32 cellular contexts compared by ENCODE assay signal in the genomic region with DNA sequence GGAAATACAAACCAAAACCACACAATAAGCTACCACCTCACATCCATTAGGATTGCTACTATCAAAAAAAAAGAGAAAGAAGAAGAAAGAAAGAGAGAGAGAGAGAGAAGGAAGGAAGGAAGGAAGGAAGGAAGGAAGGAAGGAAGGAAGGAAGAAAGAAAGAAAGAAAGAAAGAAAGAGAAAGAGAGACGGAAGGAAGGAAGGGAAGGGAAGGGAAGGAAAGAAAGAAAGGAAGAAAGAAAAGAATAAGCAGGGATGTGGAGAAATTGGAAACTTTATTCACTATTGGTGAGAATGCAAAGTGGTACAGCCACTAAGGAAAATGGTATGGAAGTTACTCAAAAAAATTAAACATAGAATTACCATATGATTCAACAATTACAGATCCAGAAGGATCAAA.
"Had no signal": no experiment of that assay in that cellular context is flagged by ENCODE, and none has a peak within 500 bp of the region (broad histone marks: within the 10 kb centered on the region; RNA-seq: fewer than 3 reads in every experiment).

No MANE protein-coding gene starts in this region.

- H3K36me3 Mint-ChIP-seq: neural progenitor cell; stimulated activated memory B cell treated with anti-CD40 and anti-IgM and Interleukin-4, amounts not matched to agents 10 μg/mL and 1 μg/mL and 100 μg/mL, for 72 hours had no signal

- H3K4me2 ChIP-seq: neural progenitor cell, smooth muscle cell had no signal

- H3K27me3 Mint-ChIP-seq: stimulated activated memory B cell treated with anti-CD40 and anti-IgM and Interleukin-4, amounts not matched to agents 10 μg/mL and 1 μg/mL and 100 μg/mL, for 72 hours had no signal

- H3K27ac ChIP-seq: neural progenitor cell, ovary, parathyroid adenoma, psoas muscle, skin epidermis, spleen, suprapubic skin, testis, tibial artery, transverse colon, upper lobe of right lung, uterus had no signal

- H3K9ac ChIP-seq: neural progenitor cell, parathyroid adenoma had no signal

- H3K79me2 ChIP-seq: parathyroid adenoma had no signal

- H3K27ac Mint-ChIP-seq: naive thymus-derived CD4-positive, alpha-beta T cell; natural killer cell; nephron; neural progenitor cell; progenitor cell of endocrine pancreas; stimulated activated memory B cell treated with anti-CD40 and anti-IgM and Interleukin-4, amounts not matched to agents 10 μg/mL and 1 μg/mL and 100 μg/mL, for 72 hours; stimulated activated naive CD8-positive, alpha-beta T cell treated with anti-CD3 and anti-CD28 coated beads, Interleukin-15, amount 100 ng/mL, for 72 hours; type B pancreatic cell had no signal

- H3K4me1 Mint-ChIP-seq: nephron; stimulated activated memory B cell treated with anti-CD40 and anti-IgM and Interleukin-4, amounts not matched to agents 10 μg/mL and 1 μg/mL and 100 μg/mL, for 72 hours had no signal

- ATAC-seq: naive thymus-derived CD4-positive, alpha-beta T cell; natural killer cell; psoas muscle; right cardiac atrium; sciatic nerve; stimulated activated memory B cell treated with anti-CD40 and anti-IgM and Interleukin-4, amounts not matched to agents 10 μg/mL and 1 μg/mL and 100 μg/mL, for 72 hours; stimulated activated naive CD8-positive, alpha-beta T cell treated with anti-CD3 and anti-CD28 coated beads, Interleukin-15, amount 100 ng/mL, for 72 hours; stimulated activated naive CD8-positive, alpha-beta T cell treated with anti-CD3 and anti-CD28 coated beads, Interleukin-15, Interleukin-2, amounts not matched to agents 100 U/mL and 50 U/mL, for 24 hours; upper lobe of right lung had no signal

- H2AFZ ChIP-seq: neural progenitor cell, parathyroid adenoma had no signal

- H3K9me3 Mint-ChIP-seq: nephron had no signal

- H3K27me3 ChIP-seq: neural progenitor cell, ovary, suprapubic skin, testis, tibial artery, transverse colon, upper lobe of right lung, uterus had no signal

- H3K4me3 Mint-ChIP-seq: naive thymus-derived CD4-positive, alpha-beta T cell; natural killer cell; nephron; neural progenitor cell; stimulated activated memory B cell treated with anti-CD40 and anti-IgM and Interleukin-4, amounts not matched to agents 10 μg/mL and 1 μg/mL and 100 μg/mL, for 72 hours; stimulated activated naive CD8-positive, alpha-beta T cell treated with anti-CD3 and anti-CD28 coated beads, Interleukin-15, amount 100 ng/mL, for 72 hours; type B pancreatic cell had no signal

- H3K9me3 ChIP-seq: ovary, psoas muscle, suprapubic skin, testis, tibial artery, transverse colon, upper lobe of right lung, uterus had no signal

- DNase-seq: naive thymus-derived CD4-positive, alpha-beta T cell; natural killer cell; occipital lobe; ovary; posterior cingulate gyrus; psoas muscle; right cardiac atrium; spleen; stimulated activated CD4-positive, alpha-beta T cell treated with anti-CD3 and anti-CD28 coated beads, Interleukin-12 subunit alpha, Interleukin-12 subunit beta, amount 100 ng/mL, for 4 hours; stimulated activated CD4-positive, alpha-beta T cell treated with anti-CD3 and anti-CD28 coated beads, Interleukin-1b, Interleukin-23, amount 100 ng/mL, for 48 hours; stimulated activated CD4-positive, alpha-beta T cell treated with anti-CD3 and anti-CD28 coated beads, Interleukin-4, amount 100 ng/mL, for 1 hour; stimulated activated CD4-positive, alpha-beta T cell treated with anti-CD3 and anti-CD28 coated beads, Interleukin-4, amount 100 ng/mL, for 4 hours; stimulated activated CD8-positive, alpha-beta memory T cell treated with anti-CD3 and anti-CD28 coated beads, Interleukin-4, amount 100 ng/mL, for 48 hours; stimulated activated naive CD4-positive, alpha-beta T cell; stimulated activated naive CD8-positive, alpha-beta T cell treated with anti-CD3 and anti-CD28 coated beads, Interleukin-15, amount 100 ng/mL, for 72 hours; stimulated activated naive CD8-positive, alpha-beta T cell treated with anti-CD3 and anti-CD28 coated beads, Interleukin-15, Interleukin-2, amounts not matched to agents 100 U/mL and 50 U/mL, for 24 hours; substantia nigra; testis; tibial artery; transverse colon; upper lobe of right lung; uterus had no signal

- H3K36me3 ChIP-seq: neural progenitor cell, ovary, spleen, suprapubic skin, tibial artery, transverse colon, upper lobe of right lung, uterus had no signal

- H3K4me3 ChIP-seq: neural progenitor cell, ovary, psoas muscle, skin epidermis, smooth muscle cell, spleen, suprapubic skin, testis, tibial artery, transverse colon, upper lobe of right lung, uterus had no signal

- H3K4me1 ChIP-seq: parathyroid adenoma, psoas muscle, spleen, suprapubic skin, testis, tibial artery, transverse colon, upper lobe of right lung, uterus had no signal
